12 cellular contexts compared by ENCODE assay signal in genomic region chr13:81480634-81481033, GRCh38.
A peak's percentile ranks its signal among the peaks of the same experiment; 100 is the strongest.
DNase-seq lines count a peak whose midpoint lies in the region; TF ChIP-seq lines count a peak whose summit lies in the region.
"Had no signal": no experiment of that assay in that cellular context is flagged by ENCODE, and none has a peak within 500 bp of the region (broad histone marks: within the 10 kb centered on the region; RNA-seq: fewer than 3 reads in every experiment).

No MANE protein-coding gene starts in this region.

- 0 out of 2 replicates have a peak, but pooled peaks have one; percentile 12 for TF ChIP-seq CTCF in LNCaP clone FGC (IDR thresholded peaks at IDR 0.05; ENCODE audit: control insufficient read depth, extremely low read depth, insufficient read depth)
- no peak for TF ChIP-seq CTCF in choroid plexus epithelial cell (conservative IDR thresholded peaks at IDR 0.05; ENCODE audit: low read depth, low read length)
- no peak for TF ChIP-seq CTCF in spleen (IDR thresholded peaks at IDR 0.05 in 8 of 11, conservative IDR thresholded peaks at IDR 0.05 in 3 of 11)

- H3K27ac ChIP-seq in spleen = no peak overlapping the region
- H3K27ac ChIP-seq: prostate gland had no signal

- no peak for TF ChIP-seq POLR2A in spleen (IDR thresholded peaks at IDR 0.05)

- WGBS in spleen, 5 donors = 83 to 94% (median 91%) methylated on average over 2 of the region's 2 CpGs

- H3K4me3 ChIP-seq in LNCaP clone FGC (ENCODE audit: low read depth, low read length) = no peak overlapping the region
- no peak overlapping the region for H3K4me3 ChIP-seq in choroid plexus epithelial cell (ENCODE audit: low read depth, low read length)
- no peak overlapping the region for H3K4me3 ChIP-seq in spleen
- H3K4me3 ChIP-seq: prostate gland had no signal

- peaks cover 0 to 9% (median 0%) of the 10 kb centered on the region in 8 donors for H3K9me3 ChIP-seq in spleen
- H3K9me3 ChIP-seq: prostate gland had no signal

- no peaks in the 10 kb centered on the region for H3K4me1 ChIP-seq in spleen
- H3K4me1 ChIP-seq: prostate gland had no signal

- no peaks in the 10 kb centered on the region for H3K27me3 ChIP-seq in spleen (replicated peaks in 1 of 7)

- DNase-seq in NCI-H2107 treated with DMSO at 0.1 percent for 48 hours (lab: John Stamatoyannopoulos, UW; ENCODE audit: unreplicated experiment) (peak; percentile 32), NCI-H2107 (lab: John Stamatoyannopoulos, UW) (no peak), LNCaP clone FGC (ENCODE audit: low read depth) (no peak), choroid plexus epithelial cell (ENCODE audit: low read depth) (peak; percentile 13), retina (peak; percentile 12), hypothalamus (lab: John Stamatoyannopoulos, UW) (no peak), COLO668 (lab: John Stamatoyannopoulos, UW; ENCODE audit: unreplicated experiment) (no peak), spleen (no peak)
- DNase-seq: activated CD4-positive, CD25-positive, alpha-beta regulatory T cell treated with anti-CD3 and anti-CD28 coated beads, Interleukin-2, amount 50 U/mL, for 72 hours; activated naive CD8-positive, alpha-beta T cell treated with anti-CD3 and anti-CD28 coated beads, Interleukin-2, amount 10 ng/mL, durations not matched to agents 7 days and 5 days; stimulated activated CD4-positive, alpha-beta T cell treated with anti-CD3 and anti-CD28 coated beads, Interleukin-1b, Interleukin-23, amount 100 ng/mL, for 48 hours had no signal

- H3K36me3 ChIP-seq in spleen = no peaks in the 10 kb centered on the region
- H3K36me3 ChIP-seq: prostate gland had no signal

- intact Hi-C loops in spleen (cut with DNase I; ENCODE audit: low total_unique reads) = no loop called here

Comparison
In these comparisons a context has a peak if more than half of its experiments do, and no peak if none do; other contexts are left out.
1. DNase-seq: peak in NCI-H2107 treated with DMSO at 0.1 percent for 48 hours (single experiment), choroid plexus epithelial cell (single experiment) and retina (single experiment); none in NCI-H2107 (single experiment), LNCaP clone FGC (single experiment), hypothalamus (0 of 51), COLO668 (single experiment) and spleen (single experiment).